Comparison of ENCODE assay signal across 8 cellular contexts in the genomic region with DNA sequence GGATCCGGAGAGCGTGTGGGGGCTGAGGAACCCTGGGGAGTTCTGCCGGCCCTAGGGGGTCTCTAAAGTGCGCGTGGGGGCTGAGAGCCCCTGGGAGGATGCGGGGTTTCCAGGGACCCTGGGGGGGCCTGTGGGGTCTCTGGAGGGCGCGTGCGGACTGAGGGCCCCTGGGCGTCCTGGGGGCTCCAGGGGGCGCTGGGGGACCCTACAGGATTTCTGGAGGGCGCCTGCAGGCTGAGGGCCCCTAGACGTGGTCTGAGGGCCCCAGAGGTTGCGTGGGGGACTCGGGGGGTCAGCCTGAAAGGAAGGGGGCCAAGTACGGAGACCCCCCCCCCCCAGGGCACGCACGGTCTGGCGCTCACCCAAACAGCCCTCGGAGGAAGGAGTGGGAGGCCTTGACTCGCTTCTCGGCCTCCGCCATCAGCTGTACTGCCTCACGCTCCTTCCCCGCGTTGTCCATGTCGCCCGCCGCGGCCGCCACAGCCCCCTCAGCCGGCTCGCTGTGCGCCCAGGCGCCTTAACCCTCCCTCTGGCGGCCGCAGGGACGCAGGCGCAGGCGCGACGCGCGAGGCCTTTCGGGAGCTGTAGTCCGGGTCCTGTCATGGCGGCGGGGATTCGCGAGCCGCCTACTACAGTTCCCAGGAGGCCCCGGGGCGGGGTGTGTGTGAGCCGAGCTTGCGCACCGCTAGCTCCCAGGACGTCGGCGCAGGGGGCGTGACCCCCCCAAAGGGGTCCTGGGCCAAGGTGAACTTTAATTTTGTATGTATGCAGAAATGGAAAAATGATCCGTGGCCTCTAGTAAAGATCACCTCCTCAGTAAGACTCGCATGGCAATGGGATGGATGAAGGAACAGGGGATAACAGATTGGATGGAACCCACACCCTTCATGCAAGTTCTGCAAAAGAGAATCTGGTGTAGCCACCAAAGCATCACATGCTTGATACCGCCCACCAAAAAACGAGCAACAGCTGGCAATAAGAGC. TPM values are rescaled to one million over a fixed set of nuclear protein-coding genes. Genes with fewer than 3 reads are reported as not detected.
DNase-seq lines count a peak whose midpoint lies in the region; ATAC-seq and TF ChIP-seq lines count a peak whose summit lies in the region.

A gene (minus strand): TSS at position 546 of the 983 bp plus-strand sequence. CDS start 86 bp downstream, at position 460.

- H3K9me3 ChIP-seq in CD8-positive, alpha-beta memory T cell (ENCODE audit: low read length) = no peaks in the 10 kb centered on the region

- H3K36me3 ChIP-seq in CD8-positive, alpha-beta memory T cell (ENCODE audit: insufficient read depth, low read length) = no peaks in the 10 kb centered on the region

- H3K4me3 ChIP-seq in CD8-positive, alpha-beta memory T cell (ENCODE audit: low read length) = peak within 1 kb of the TSS; percentile 82
- peak within 1 kb of the TSS; percentile 91 for H3K4me3 ChIP-seq in lower leg skin (ENCODE audit: low read depth, poor library complexity, severe bottlenecking)

- H3K9me3 Mint-ChIP-seq in CD8-positive, alpha-beta memory T cell = no peaks in the 10 kb centered on the region

- intact Hi-C loops in lower leg skin (cut with DNase I; ENCODE audit: low total_unique reads) = no loop called here

- WGBS in lower leg skin, 2 donors = 1% methylated on average over 33 to 48 of the region's 64 CpGs

- H3K4me1 ChIP-seq in CD8-positive, alpha-beta memory T cell (ENCODE audit: insufficient read depth, low read length) = peaks cover 18% of the 10 kb centered on the region

- TF ChIP-seq POLR2A in lower leg skin (IDR thresholded peaks at IDR 0.05) = no peak

- H3K27ac ChIP-seq in CD8-positive, alpha-beta memory T cell (ENCODE audit: low read depth, low read length) = peak within 1 kb of the TSS; percentile 76

- no peaks in the 10 kb centered on the region for H3K27me3 ChIP-seq in CD8-positive, alpha-beta memory T cell (ENCODE audit: insufficient read depth, low read length, poor library complexity, severe bottlenecking)

- POLR2A ChIA-PET in CD8-positive, alpha-beta memory T cell (lab: Charles Lee) = interaction anchor here (0.6 to 5.1 kb wide), 3 partner anchors 38 to 71 kb away, joined by 8 to 32 read pairs (median 30); a partner anchor contains a TSS

- CTCF ChIA-PET in CD8-positive, alpha-beta memory T cell (lab: Charles Lee) = interaction anchor here (0.7 to 4.5 kb wide), 7 partner anchors 12 to 71 kb away, joined by 3 to 42 read pairs (median 5); a partner anchor contains a TSS

- peaks cover 4 to 18% of the 10 kb centered on the region in 2 donors for H3K27me3 Mint-ChIP-seq in CD8-positive, alpha-beta memory T cell

- peaks cover 40 to 46% (median 46%) of the 10 kb centered on the region in 3 donors for H3K4me1 Mint-ChIP-seq in CD8-positive, alpha-beta memory T cell

- H3K36me3 Mint-ChIP-seq in CD8-positive, alpha-beta memory T cell = peaks cover 0 to 3% (median 0%) of the 10 kb centered on the region in 3 donors

- peak; percentile 87 to 95 (median 89) for DNase-seq in CD8-positive, alpha-beta memory T cell
- peak; percentile 96 for DNase-seq in HK-2 (ENCODE audit: unreplicated experiment)
- peak; percentile 97 for DNase-seq in NCI-H82 (lab: John Stamatoyannopoulos, UW)
- peak; percentile 91 to 93 for DNase-seq in activated CD4-positive, alpha-beta T cell treated with anti-CD3 and anti-CD28 coated beads, Interleukin-2, amount 50 U/mL, for 48 hours
- peak; percentile 82 to 94 for DNase-seq in dermis microvascular lymphatic vessel endothelial cell (ENCODE audit: low read depth in 2 of 2)
- peak; percentile 92 to 98 for DNase-seq in lower leg skin (ENCODE audit: low spot score in 2 of 2)
- peak; percentile 91 to 92 for DNase-seq in stimulated activated CD4-positive, alpha-beta T cell treated with anti-CD3 and anti-CD28 coated beads, Interleukin-4, amount 100 ng/mL, for 4 hours

- H3K4me3 Mint-ChIP-seq in CD8-positive, alpha-beta memory T cell = peak within 1 kb of the TSS; percentile 89 to 94 (median 90)

- peak within 1 kb of the TSS; percentile 21 to 96 (median 90) for H3K27ac Mint-ChIP-seq in CD8-positive, alpha-beta memory T cell

- peak; percentile 98 for ATAC-seq in GM19455 (IDR thresholded peaks at IDR 0.05; ENCODE audit: unreplicated experiment)

- TF ChIP-seq CTCF in lower leg skin (IDR thresholded peaks at IDR 0.05) = no peak

RNA-seq across cellular contexts. Expression of the gene that starts here (rescaled TPM):
- 1 to 10 TPM; 7.4 to 7.6 TPM for total RNA-seq in CD8-positive, alpha-beta memory T cell
- polyA plus RNA-seq in CD8-positive, alpha-beta memory T cell = 5.2 TPM
- total RNA-seq in dermis microvascular lymphatic vessel endothelial cell = 4.7 and 5.8 TPM in 2 replicates
- total RNA-seq in lower leg skin = 10 to 100 TPM in 3 of 4 donors, 1 to 10 TPM in 1; 7.9 to 12.4 (median 10.5) TPM

Comparison
In these comparisons a context has a peak if more than half of its experiments do, and no peak if none do; other contexts are left out.
1. Peak in every context shown above with its lines: DNase-seq, ATAC-seq, H3K4me3 ChIP-seq and H3K27ac ChIP-seq.